1 cellular context compared by ENCODE assay signal in genomic region chr5:141415272-141415613, GRCh38. TPM values are rescaled to one million over a fixed set of nuclear protein-coding genes. Genes with fewer than 3 reads are reported as not detected.
"Had no signal": no experiment of that assay in that cellular context is flagged by ENCODE, and none has a peak within 500 bp of the region (broad histone marks: within the 10 kb centered on the region; RNA-seq: fewer than 3 reads in every experiment).

No MANE protein-coding gene starts in this region.

RNA-seq across cellular contexts. Expression of gene PCDHGB7, which starts 2.2 kb away (rescaled TPM):
- total RNA-seq: activated CD4-positive, alpha-beta T cell treated with anti-CD3 and anti-CD28 coated beads for 36 hours had no signal

RNA-seq across cellular contexts. Expression of gene PCDHGB6, which starts 7.4 kb away (rescaled TPM):
- total RNA-seq: activated CD4-positive, alpha-beta T cell treated with anti-CD3 and anti-CD28 coated beads for 36 hours had no signal
